Comparison of ENCODE assay signal across 15 cellular contexts in the genomic region with DNA sequence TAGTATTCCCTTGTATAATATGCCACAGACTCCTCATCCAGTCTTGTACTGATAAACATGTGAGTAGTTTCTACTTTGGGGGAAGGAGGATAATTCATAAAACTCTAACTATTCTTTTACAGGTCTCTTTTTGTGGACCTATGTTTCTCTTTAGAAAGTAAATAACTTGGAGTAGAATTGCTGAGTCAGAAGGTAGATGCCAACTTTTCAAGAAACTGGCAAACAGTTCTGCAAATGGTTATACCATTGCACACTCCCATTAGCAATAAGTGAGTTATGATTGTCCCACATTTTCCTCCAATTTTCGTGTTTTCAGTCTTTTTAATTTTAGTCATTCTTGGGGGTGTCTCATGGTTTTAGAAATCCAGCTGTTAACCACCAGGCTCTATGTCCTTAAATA.
DNase-seq lines count a peak whose midpoint lies in the region; ATAC-seq and TF ChIP-seq lines count a peak whose summit lies in the region.
"Had no signal": no experiment of that assay in that cellular context is flagged by ENCODE, and none has a peak within 500 bp of the region (broad histone marks: within the 10 kb centered on the region; RNA-seq: fewer than 3 reads in every experiment).

No MANE protein-coding gene starts in this region.

- H3K4me3 ChIP-seq in BLaER1 treated with 17β-estradiol and CSF1 and Interleukin-3, amounts not matched to agents 10 nM and 100 nM = no peak overlapping the region
- H3K4me3 ChIP-seq in astrocyte of the spinal cord (ENCODE audit: low read depth, low read length) = no peak overlapping the region
- H3K4me3 ChIP-seq in smooth muscle cell = no peak overlapping the region
- H3K4me3 ChIP-seq: GM23338 had no signal

- no peaks in the 10 kb centered on the region for H3K9me3 ChIP-seq in BLaER1 treated with 17β-estradiol and CSF1 and Interleukin-3, amounts not matched to agents 10 nM and 100 nM (replicated peaks in 1 of 11)
- H3K9me3 ChIP-seq in smooth muscle cell (replicated peaks; ENCODE audit: low read depth) = no peaks in the 10 kb centered on the region

- in situ Hi-C loops in astrocyte of the spinal cord (cut with HindIII; ENCODE audit: low sequenced_read_pairs) = no loop called here

- no peaks in the 10 kb centered on the region for H3K79me2 ChIP-seq in smooth muscle cell (ENCODE audit: low read depth)

- WGBS in smooth muscle cell (ENCODE audit: low lambda C conversion rate) = 43% methylated on average over 1 of the region's 1 CpG

- no peak overlapping the region for H3K27ac ChIP-seq in BLaER1 treated with 17β-estradiol and CSF1 and Interleukin-3, amounts not matched to agents 10 nM and 100 nM
- H3K27ac ChIP-seq in smooth muscle cell (ENCODE audit: low read depth) = no peak overlapping the region

- peaks cover 0 to 14% (median 9%) of the 10 kb centered on the region in 10 experiments; a peak in 13 of 20 replicates for H3K4me1 ChIP-seq in BLaER1 treated with 17β-estradiol and CSF1 and Interleukin-3, amounts not matched to agents 10 nM and 100 nM
- no peaks in the 10 kb centered on the region for H3K4me1 ChIP-seq in smooth muscle cell (ENCODE audit: low read depth)

- H3K36me3 ChIP-seq in BLaER1 treated with 17β-estradiol and CSF1 and Interleukin-3, amounts not matched to agents 10 nM and 100 nM = no peaks in the 10 kb centered on the region
- H3K36me3 ChIP-seq in smooth muscle cell (ENCODE audit: low read depth) = no peaks in the 10 kb centered on the region

- H3K9ac ChIP-seq in BLaER1 treated with 17β-estradiol and CSF1 and Interleukin-3, amounts not matched to agents 10 nM and 100 nM = no peak overlapping the region
- H3K9ac ChIP-seq in smooth muscle cell (ENCODE audit: low read depth) = no peak overlapping the region

- no peaks in the 10 kb centered on the region for H3K27me3 ChIP-seq in BLaER1 treated with 17β-estradiol and CSF1 and Interleukin-3, amounts not matched to agents 10 nM and 100 nM
- H3K27me3 ChIP-seq in smooth muscle cell (ENCODE audit: low read depth) = no peaks in the 10 kb centered on the region

- peak overlapping the region in 8 of 11 experiments; percentile 2 to 68 (median 40); a peak in 12 of 22 replicates for H3K4me2 ChIP-seq in BLaER1 treated with 17β-estradiol and CSF1 and Interleukin-3, amounts not matched to agents 10 nM and 100 nM
- H3K4me2 ChIP-seq in smooth muscle cell = no peak overlapping the region
- H3K4me2 ChIP-seq: GM23338 had no signal

- peak overlapping the region; percentile 30 for H2AFZ ChIP-seq in smooth muscle cell (ENCODE audit: low read depth)

- H3F3A ChIP-seq in smooth muscle cell (ENCODE audit: low read depth) = no peaks in the 10 kb centered on the region

- DNase-seq in M059J (ENCODE audit: low read depth) (peak; percentile 9), astrocyte of the spinal cord (ENCODE audit: low read depth, low spot score) (peak; percentile 3), smooth muscle cell (lab: John Stamatoyannopoulos, UW; ENCODE audit: unreplicated experiment) (no peak), HPDE6-E6E7 (ENCODE audit: extremely low spot score) (no peak), HK-2 (ENCODE audit: unreplicated experiment) (no peak)
- DNase-seq: CD8-positive, alpha-beta T cell; COR-L47; DMS153; DMS79 treated with DMSO at 0.1 percent for 48 hours; EL; H9; KBM-7 had no signal

- no peaks in the 10 kb centered on the region for H4K20me1 ChIP-seq in BLaER1 treated with 17β-estradiol and CSF1 and Interleukin-3, amounts not matched to agents 10 nM and 100 nM
- no peaks in the 10 kb centered on the region for H4K20me1 ChIP-seq in smooth muscle cell (ENCODE audit: low read depth)

- no peak for ATAC-seq in GM19467 (IDR thresholded peaks at IDR 0.05; ENCODE audit: unreplicated experiment)
- ATAC-seq: CD8-positive, alpha-beta T cell; GM23338 had no signal

- TF ChIP-seq CTCF in astrocyte of the spinal cord (IDR thresholded peaks at IDR 0.05; ENCODE audit: low read depth, low read length) (no peak), smooth muscle cell (IDR thresholded peaks at IDR 0.05; ENCODE audit: borderline replicate concordance, insufficient read depth, poor library complexity, severe bottlenecking) (no peak)

Comparison
In these comparisons a context has a peak if more than half of its experiments do, and no peak if none do; other contexts are left out.
1. DNase-seq: peak in M059J (single experiment) and astrocyte of the spinal cord (single experiment); none in smooth muscle cell (single experiment), HPDE6-E6E7 (single experiment) and HK-2 (single experiment).